In the genomic region with DNA sequence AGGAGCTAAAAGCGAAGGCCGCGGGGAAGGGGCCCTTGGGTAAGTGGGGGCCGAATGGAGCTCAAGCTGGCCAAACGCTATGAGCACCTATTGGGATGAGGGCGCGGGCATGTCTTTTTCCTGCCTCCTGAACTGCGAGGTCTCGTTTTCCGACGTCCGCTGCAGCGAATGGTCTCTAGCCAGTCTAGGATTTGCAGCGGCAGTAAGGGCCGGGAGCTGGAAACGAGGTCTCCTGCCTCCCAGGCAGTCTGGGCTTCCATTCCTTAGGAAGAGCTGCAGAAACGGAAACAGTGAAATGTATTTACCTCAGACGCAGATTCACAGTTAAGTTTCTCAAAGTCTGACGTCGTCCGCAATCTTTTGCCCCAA, we compare ENCODE assay signal across 1 cellular context.
TF ChIP-seq lines count a peak whose summit lies in the region.

No MANE protein-coding gene starts in this region.

TF ChIP-seq in GM12878, 131 proteins besides CTCF, POLR2A, EP300 and RAD21:
- 0 out of 2 replicates have a peak, but pooled peaks have one; percentile 6 for TF ChIP-seq CBFB (IDR thresholded peaks at IDR 0.05; ENCODE audit: low read depth)
- TF ChIP-seq GATAD2B (conservative IDR thresholded peaks at IDR 0.05; ENCODE audit: low read depth), result no peak
- TF ChIP-seq LARP7 (IDR thresholded peaks at IDR 0.05), result 0 out of 2 replicates have a peak, but pooled peaks have one; percentile 0
TF ChIP-seq in GM12878: peak in this region for 2.
